ENCODE assay signal across 13 cellular contexts in genomic region chr10:91907033-91907594, GRCh38. TPM values are rescaled to one million over a fixed set of nuclear protein-coding genes. Genes with fewer than 3 reads are reported as not detected.
DNase-seq lines count a peak whose midpoint lies in the region; ATAC-seq and TF ChIP-seq lines count a peak whose summit lies in the region.
"Had no signal": no experiment of that assay in that cellular context is flagged by ENCODE, and none has a peak within 500 bp of the region (broad histone marks: within the 10 kb centered on the region; RNA-seq: fewer than 3 reads in every experiment).

No MANE protein-coding gene starts in this region.

- peak overlapping the region in 2 of 7 donors; percentile 26 to 73 for H3K27ac Mint-ChIP-seq in CD4-positive, alpha-beta memory T cell
- H3K27ac Mint-ChIP-seq in brain = peak overlapping the region in 4 of 5 experiments; percentile 68 to 95 (median 90)
- peak overlapping the region in 8 of 10 donors; percentile 29 to 94 (median 88) for H3K27ac Mint-ChIP-seq in naive thymus-derived CD8-positive, alpha-beta T cell

- intact Hi-C loops in CD4-positive, alpha-beta memory T cell (cut with micrococcal nuclease) = loop anchor here (5.0 kb wide), 1 partner anchor 685 kb away; the partner anchor contains the start of gene KIF11
- intact Hi-C loops in left lung (cut with DNase I) = loop anchor here in 1 of 2 donors (10.0 kb wide), 1 partner anchor 62 kb away; no protein-coding TSS in a partner anchor

- H3K9me3 ChIP-seq in CD4-positive, alpha-beta memory T cell (ENCODE audit: control insufficient read depth in 1 of 2, low read length in 2 of 2) = no peaks in the 10 kb centered on the region
- no peaks in the 10 kb centered on the region for H3K9me3 ChIP-seq in HEK293 (ENCODE audit: control insufficient read depth, insufficient read depth, low read depth, low read length)
- no peaks in the 10 kb centered on the region for H3K9me3 ChIP-seq in left lung
- H3K9me3 ChIP-seq: breast epithelium, gastroesophageal sphincter had no signal

- DNase-seq in CD4-positive, alpha-beta memory T cell = no peak
- no peak for DNase-seq in naive thymus-derived CD8-positive, alpha-beta T cell
- no peak for DNase-seq in HCEC 1CT
- DNase-seq in left lung = no peak
- DNase-seq in cerebellum (ENCODE audit: low spot score) = no peak
- DNase-seq: activated CD4-positive, CD25-positive, alpha-beta regulatory T cell treated with anti-CD3 and anti-CD28 coated beads, Interleukin-2, amount 50 U/mL, for 72 hours; GF-D8; NCI-H1694 treated with DMSO at 0.1 percent for 48 hours had no signal

- H3K4me3 ChIP-seq in CD4-positive, alpha-beta memory T cell (ENCODE audit: low read length in 2 of 2) = no peak overlapping the region
- H3K4me3 ChIP-seq in HEK293 (ENCODE audit: low read depth, low read length) (no peak overlapping the region), left lung (no peak overlapping the region)

- peaks cover 0 to 3% of the 10 kb centered on the region in 2 donors for H3K36me3 Mint-ChIP-seq in CD4-positive, alpha-beta memory T cell
- H3K36me3 Mint-ChIP-seq in brain = peaks cover 25% of the 10 kb centered on the region
- H3K36me3 Mint-ChIP-seq in naive thymus-derived CD8-positive, alpha-beta T cell = peaks cover 0 to 3% (median 0%) of the 10 kb centered on the region in 3 donors

- peaks cover 0 to 2% (median 0%) of the 10 kb centered on the region in 8 donors for H3K9me3 Mint-ChIP-seq in CD4-positive, alpha-beta memory T cell
- H3K9me3 Mint-ChIP-seq in brain = no peaks in the 10 kb centered on the region
- no peaks in the 10 kb centered on the region for H3K9me3 Mint-ChIP-seq in naive thymus-derived CD8-positive, alpha-beta T cell

- H3K27ac ChIP-seq in CD4-positive, alpha-beta memory T cell (ENCODE audit: low read depth, low read length) = no peak overlapping the region
- no peak overlapping the region for H3K27ac ChIP-seq in HEK293 (ENCODE audit: extremely low read depth, low read depth, low read length)
- no peak overlapping the region for H3K27ac ChIP-seq in left lung

- H3K27me3 ChIP-seq in CD4-positive, alpha-beta memory T cell (ENCODE audit: insufficient read depth, low read length) = no peaks in the 10 kb centered on the region
- no peaks in the 10 kb centered on the region for H3K27me3 ChIP-seq in left lung
- H3K27me3 ChIP-seq: breast epithelium, gastroesophageal sphincter had no signal

- H3K4me3 Mint-ChIP-seq in CD4-positive, alpha-beta memory T cell = peak overlapping the region; percentile 84 to 94 (median 88)
- H3K4me3 Mint-ChIP-seq in brain = peak overlapping the region; percentile 87 to 97 (median 89)
- H3K4me3 Mint-ChIP-seq in naive thymus-derived CD8-positive, alpha-beta T cell = peak overlapping the region; percentile 82 to 94 (median 90)

- no peaks in the 10 kb centered on the region for H3K36me3 ChIP-seq in CD4-positive, alpha-beta memory T cell (ENCODE audit: insufficient read depth, low read length)
- H3K36me3 ChIP-seq in HEK293 (ENCODE audit: control insufficient read depth in 2 of 2, insufficient read depth in 1 of 2, low read length in 2 of 2) = peaks cover 0 to 3% of the 10 kb centered on the region in 2 experiments; a peak in 1 of 3 replicates
- no peaks in the 10 kb centered on the region for H3K36me3 ChIP-seq in left lung
- H3K36me3 ChIP-seq: breast epithelium, gastroesophageal sphincter had no signal

- H3K4me1 Mint-ChIP-seq in CD4-positive, alpha-beta memory T cell = peaks cover 20 to 32% (median 26%) of the 10 kb centered on the region in 4 donors
- H3K4me1 Mint-ChIP-seq in brain = peaks cover 31% of the 10 kb centered on the region
- peaks cover 10 to 31% (median 26%) of the 10 kb centered on the region in 4 donors for H3K4me1 Mint-ChIP-seq in naive thymus-derived CD8-positive, alpha-beta T cell

- CTCF ChIA-PET in CD4-positive, alpha-beta memory T cell (lab: Charles Lee; ENCODE audit: partially characterized antibody) = interaction anchor here (0.7 to 3.1 kb wide), 6 partner anchors 17 to 866 kb away, joined by 3 to 38 read pairs (median 8); partner anchors contain the start of gene BTAF1
- CTCF ChIA-PET in HEK293 (lab: Yijun Ruan, JAX) = interaction anchor here (0.6 to 1.0 kb wide), 5 partner anchors 16 to 498 kb away, joined by 3 to 8 read pairs (median 4); no protein-coding TSS in a partner anchor

- ATAC-seq in naive thymus-derived CD8-positive, alpha-beta T cell = no peak
- no peak for ATAC-seq in HG02973 (IDR thresholded peaks at IDR 0.05; ENCODE audit: unreplicated experiment)
- ATAC-seq in left lung = no peak
- ATAC-seq: gastroesophageal sphincter had no signal

- TF ChIP-seq CTCF in HEK293 (tag by site-specific recombination; IDR thresholded peaks at IDR 0.05) = no peak
- TF ChIP-seq CTCF in brain (conservative IDR thresholded peaks at IDR 0.05) = no peak
- no peak for TF ChIP-seq CTCF in left lung (IDR thresholded peaks at IDR 0.05)

- no peaks in the 10 kb centered on the region for H3K27me3 Mint-ChIP-seq in CD4-positive, alpha-beta memory T cell
- H3K27me3 Mint-ChIP-seq in brain = peaks cover 9% of the 10 kb centered on the region
- no peaks in the 10 kb centered on the region for H3K27me3 Mint-ChIP-seq in naive thymus-derived CD8-positive, alpha-beta T cell

- peaks cover 29% of the 10 kb centered on the region for H3K4me1 ChIP-seq in CD4-positive, alpha-beta memory T cell (ENCODE audit: insufficient read depth, low read length)
- H3K4me1 ChIP-seq in HEK293 (ENCODE audit: control insufficient read depth, insufficient read depth, low read length) = peaks cover 4% of the 10 kb centered on the region
- H3K4me1 ChIP-seq in left lung = peaks cover 9 to 30% of the 10 kb centered on the region in 2 donors
- H3K4me1 ChIP-seq: breast epithelium had no signal

- POLR2A ChIA-PET in CD4-positive, alpha-beta memory T cell (lab: Charles Lee; ENCODE audit: partially characterized antibody) = interaction anchor here (1.6 to 3.1 kb wide), 4 partner anchors 9 to 109 kb away, joined by 3 to 65 read pairs (median 37); partner anchors contain the start of genes BTAF1 and TNKS2
- POLR2A ChIA-PET in HEK293 (lab: Yijun Ruan, JAX) = interaction anchor here (0.6 to 2.8 kb wide), 4 partner anchors 9 to 503 kb away, joined by 3 to 18 read pairs (median 4); partner anchors contain the start of gene TNKS2
- POLR2A ChIA-PET in naive thymus-derived CD8-positive, alpha-beta T cell (lab: Charles Lee) = interaction anchor here (0.7 to 2.6 kb wide), 3 partner anchors 16 to 1593 kb away, joined by 4 to 51 read pairs (median 38); partner anchors contain the start of genes BTAF1 and TNKS2

TF ChIP-seq in HEK293, 187 proteins besides CTCF, POLR2A, EP300 and RAD21:
- TF ChIP-seq, protein P1, sequence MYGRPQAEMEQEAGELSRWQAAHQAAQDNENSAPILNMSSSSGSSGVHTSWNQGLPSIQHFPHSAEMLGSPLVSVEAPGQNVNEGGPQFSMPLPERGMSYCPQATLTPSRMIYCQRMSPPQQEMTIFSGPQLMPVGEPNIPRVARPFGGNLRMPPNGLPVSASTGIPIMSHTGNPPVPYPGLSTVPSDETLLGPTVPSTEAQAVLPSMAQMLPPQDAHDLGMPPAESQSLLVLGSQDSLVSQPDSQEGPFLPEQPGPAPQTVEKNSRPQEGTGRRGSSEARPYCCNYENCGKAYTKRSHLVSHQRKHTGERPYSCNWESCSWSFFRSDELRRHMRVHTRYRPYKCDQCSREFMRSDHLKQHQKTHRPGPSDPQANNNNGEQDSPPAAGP (tag by site-specific recombination; IDR thresholded peaks at IDR 0.05) = no peak
- TF ChIP-seq ZNF394 (tag by site-specific recombination; IDR thresholded peaks at IDR 0.05; ENCODE audit: borderline replicate concordance) (peak; percentile 68; the same call in 1 of the 2 replicates), MEIS1 (CRISPR knock-in tag; IDR thresholded peaks at IDR 0.05; ENCODE audit: borderline replicate concordance) (no peak), ZNF433 (tag by site-specific recombination; IDR thresholded peaks at IDR 0.05; ENCODE audit: low read depth) (no peak), ZNF266 (tag by site-specific recombination; IDR thresholded peaks at IDR 0.05; ENCODE audit: low read depth) (no peak)

RNA-seq across cellular contexts. Expression of gene FGFBP3, which starts 2.2 kb away (rescaled TPM):
- total RNA-seq in CD4-positive, alpha-beta memory T cell = 1 to 10 TPM; 6.2 to 6.5 TPM
- polyA plus RNA-seq in CD4-positive, alpha-beta memory T cell = 1 to 10 TPM; 1.1 to 2.6 TPM
- 4.6 TPM for polyA plus RNA-seq in brain (ENCODE audit: insufficient read depth, low read depth, low replicate concordance)
- 10 to 100 TPM in 1 of 2 experiments, 1 to 10 TPM in 1; 9.4 to 10.2 TPM for total RNA-seq in naive thymus-derived CD8-positive, alpha-beta T cell
- polyA plus RNA-seq in naive thymus-derived CD8-positive, alpha-beta T cell = 1 to 10 TPM; 2.5 to 4.0 (median 2.7) TPM
- total RNA-seq in left lung = 1 to 10 TPM in 1 of 2 donors, under 1 TPM in 1; 0.76 to 1.5 TPM
- total RNA-seq in cerebellum = 23.3 TPM

RNA-seq across cellular contexts. Expression of gene BTAF1, which starts 16.5 kb away (rescaled TPM):
- total RNA-seq in CD4-positive, alpha-beta memory T cell = 10 to 100 TPM; 69.1 to 76.9 TPM
- polyA plus RNA-seq in CD4-positive, alpha-beta memory T cell = 10 to 100 TPM in 1 of 2 donors, 1 to 10 TPM in 1; 6.0 to 13.9 TPM
- polyA plus RNA-seq in brain (ENCODE audit: insufficient read depth, low read depth, low replicate concordance) = 4.0 TPM
- total RNA-seq in naive thymus-derived CD8-positive, alpha-beta T cell = 10 to 100 TPM; 81.6 to 82.7 TPM
- 1 to 10 TPM; 7.9 to 9.1 (median 8.6) TPM for polyA plus RNA-seq in naive thymus-derived CD8-positive, alpha-beta T cell
- total RNA-seq in left lung (10 to 100 TPM; 24.2 to 29.1 TPM), cerebellum (62.3 TPM)
